Comparison of ENCODE assay signal across 1 cellular context in genomic region chr10:17808971-17809841, GRCh38.
TF ChIP-seq lines count a peak whose summit lies in the region.

MRC1 (plus strand) TSS chr10:17809348; CDS start chr10:17809466, 118 bp downstream.

TF ChIP-seq in SK-N-SH, 30 proteins besides CTCF, POLR2A, EP300 and RAD21 (continued from another document):
- TF ChIP-seq REST (IDR thresholded peaks at IDR 0.05; ENCODE audit: low read depth, low read length) (no peak), GABPA (IDR thresholded peaks at IDR 0.05; ENCODE audit: low read depth) (no peak), SMC3 (IDR thresholded peaks at IDR 0.05; ENCODE audit: low read depth, low read length) (no peak), TCF12 (IDR thresholded peaks at IDR 0.05) (no peak), USF2 (IDR thresholded peaks at IDR 0.05; ENCODE audit: borderline replicate concordance, low read depth, low read length) (no peak), TAF1 (IDR thresholded peaks at IDR 0.05; ENCODE audit: borderline replicate concordance, low read depth, low read length) (no peak)
